In genomic region chr10:58264780-58265179, GRCh38 we compare ENCODE assay signal across 1 cellular context.
TF ChIP-seq lines count a peak whose summit lies in the region.

No MANE protein-coding gene starts in this region.

TF ChIP-seq in HEK293, 187 proteins besides CTCF, POLR2A, EP300 and RAD21 (continued from another document):
- TF ChIP-seq ZNF510 (tag by site-specific recombination; IDR thresholded peaks at IDR 0.05; ENCODE audit: insufficient replicate concordance) = no peak
- no peak for TF ChIP-seq ZNF24 (tag by site-specific recombination; IDR thresholded peaks at IDR 0.05)
- no peak for TF ChIP-seq ZSCAN16 (tag by site-specific recombination; IDR thresholded peaks at IDR 0.05)
- no peak for TF ChIP-seq REPIN1 (tag by site-specific recombination; IDR thresholded peaks at IDR 0.05; ENCODE audit: low read depth)
- TF ChIP-seq ZNF146 (tag by site-specific recombination; IDR thresholded peaks at IDR 0.05) = no peak
- no peak for TF ChIP-seq REST (tag by site-specific recombination; IDR thresholded peaks at IDR 0.05)
- TF ChIP-seq ZNF350 (tag by site-specific recombination; IDR thresholded peaks at IDR 0.05) = no peak
- TF ChIP-seq GLI2 (tag by site-specific recombination; IDR thresholded peaks at IDR 0.05; ENCODE audit: borderline replicate concordance, low read depth) = no peak
- no peak for TF ChIP-seq PRDM2 (tag by site-specific recombination; IDR thresholded peaks at IDR 0.05; ENCODE audit: borderline replicate concordance)
- no peak for TF ChIP-seq ZFP41 (tag by site-specific recombination; IDR thresholded peaks at IDR 0.05; ENCODE audit: borderline replicate concordance)
- no peak for TF ChIP-seq ZBTB49 (tag by site-specific recombination; IDR thresholded peaks at IDR 0.05; ENCODE audit: low read depth)
- TF ChIP-seq IKZF3 (tag by site-specific recombination; IDR thresholded peaks at IDR 0.05) = peak; percentile 46; the same call in 1 of the 2 replicates
- TF ChIP-seq ZNF335 (tag by site-specific recombination; conservative IDR thresholded peaks at IDR 0.05) = no peak
- no peak for TF ChIP-seq ZNF580 (tag by site-specific recombination; IDR thresholded peaks at IDR 0.05)
- TF ChIP-seq ZNF138 (tag by site-specific recombination; IDR thresholded peaks at IDR 0.05; ENCODE audit: borderline replicate concordance) = no peak
- no peak for TF ChIP-seq ZFP37 (tag by site-specific recombination; IDR thresholded peaks at IDR 0.05)
- no peak for TF ChIP-seq ZNF184 (tag by site-specific recombination; IDR thresholded peaks at IDR 0.05)
- no peak for TF ChIP-seq RBAK (tag by site-specific recombination; IDR thresholded peaks at IDR 0.05)
- no peak for TF ChIP-seq PRDM1 (tag by site-specific recombination; IDR thresholded peaks at IDR 0.05)
- no peak for TF ChIP-seq ZNF37A (tag by site-specific recombination; IDR thresholded peaks at IDR 0.05)
- no peak for TF ChIP-seq ZNF785 (tag by site-specific recombination; IDR thresholded peaks at IDR 0.05)
- TF ChIP-seq ZNF211 (tag by site-specific recombination; IDR thresholded peaks at IDR 0.05; ENCODE audit: low read depth) = no peak
- no peak for TF ChIP-seq KLF8 (tag by site-specific recombination; IDR thresholded peaks at IDR 0.05)
- peak; percentile 88 for TF ChIP-seq TCF7L2 (IDR thresholded peaks at IDR 0.05; ENCODE audit: borderline replicate concordance, low read depth, low read length)
- no peak for TF ChIP-seq ZNF530 (tag by site-specific recombination; IDR thresholded peaks at IDR 0.05; ENCODE audit: low read depth)
- 0 out of 2 replicates have a peak, but pooled peaks have one; percentile 24 for TF ChIP-seq FEZF1 (tag by site-specific recombination; IDR thresholded peaks at IDR 0.05)
TF ChIP-seq in HEK293: peak in this region for 6.
